7 cellular contexts compared by ENCODE assay signal in the genomic region with DNA sequence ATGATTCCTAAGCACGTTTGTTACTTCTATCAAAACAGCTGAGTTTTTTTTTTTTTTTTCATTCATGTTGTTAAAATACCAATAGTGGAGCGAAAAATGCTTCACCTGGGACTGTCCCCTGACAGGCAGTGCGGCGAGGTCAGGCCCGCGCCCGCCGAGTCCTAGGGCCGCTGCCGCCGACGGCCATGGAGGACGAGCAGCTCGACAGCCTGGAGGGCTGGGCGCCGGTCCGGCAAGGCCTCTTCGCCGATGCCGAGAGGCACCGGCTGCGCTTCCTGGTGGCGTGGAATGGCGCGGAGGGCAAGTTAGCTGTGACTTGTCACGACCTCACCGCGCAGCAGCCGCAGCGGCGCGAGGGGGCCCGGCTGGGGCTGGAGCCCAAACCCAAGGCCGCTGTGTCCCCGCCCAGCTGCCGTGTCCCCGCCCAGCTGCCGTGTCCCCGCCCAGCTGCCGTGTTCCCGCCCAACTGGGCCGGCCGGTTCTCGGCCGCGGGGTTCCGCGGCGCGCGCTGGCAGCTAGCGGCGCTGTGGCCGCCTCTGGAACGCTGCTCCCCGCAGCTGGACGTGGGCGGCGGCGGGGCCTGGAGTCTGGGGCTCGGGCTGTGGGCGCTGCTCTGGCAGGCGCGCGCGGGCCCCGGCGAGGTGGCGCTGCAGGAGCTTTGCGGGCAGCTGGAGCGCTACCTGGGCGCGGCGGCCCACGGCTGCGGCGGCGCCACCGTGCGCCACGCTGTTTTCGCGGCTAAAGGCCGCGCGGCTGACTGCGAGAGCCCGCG. TPM values are rescaled to one million over a fixed set of nuclear protein-coding genes. Genes with fewer than 3 reads are reported as not detected.
DNase-seq lines count a peak whose midpoint lies in the region; ATAC-seq and TF ChIP-seq lines count a peak whose summit lies in the region.
"Not testable (repeated sequence)": the region's sequence is repeated elsewhere in the genome, so short reads cannot be mapped to it uniquely, and the experiment has no call there.

No MANE protein-coding gene starts in this region.

- H3K27ac ChIP-seq in coronary artery, result peak overlapping the region; percentile 76 to 88

- DNase-seq in LNCaP clone FGC (ENCODE audit: low read depth); coronary artery (ENCODE audit: low spot score): not testable (repeated sequence)
- DNase-seq in activated CD8-positive, alpha-beta memory T cell treated with anti-CD3 and anti-CD28 coated beads for 4 hours (ENCODE audit: low read depth in 2 of 2), result peak; percentile 7 to 20
- DNase-seq in stimulated activated CD4-positive, alpha-beta T cell treated with anti-CD3 and anti-CD28 coated beads, Interleukin-4, amount 100 ng/mL, for 24 hours, result peak; percentile 26

- ATAC-seq in GM19025 (IDR thresholded peaks at IDR 0.05; ENCODE audit: low read depth, unreplicated experiment) (peak; percentile 85), HG02759 (IDR thresholded peaks at IDR 0.05; ENCODE audit: unreplicated experiment) (peak; percentile 95)

- peak; percentile 17; the same call in 1 of the 2 replicates for TF ChIP-seq CTCF in LNCaP clone FGC (IDR thresholded peaks at IDR 0.05; ENCODE audit: control insufficient read depth, extremely low read depth, insufficient read depth)
- TF ChIP-seq CTCF in coronary artery (IDR thresholded peaks at IDR 0.05), result not testable (repeated sequence)

- H3K4me3 ChIP-seq in LNCaP clone FGC (ENCODE audit: low read depth, low read length), result not testable (repeated sequence)
- H3K4me3 ChIP-seq in coronary artery, result peak overlapping the region; percentile 78
- H3K4me3 ChIP-seq in mononuclear cell (ENCODE audit: low read length), result peak overlapping the region; percentile 22

- not testable (repeated sequence) for H3K4me1 ChIP-seq in mononuclear cell (ENCODE audit: insufficient read depth, low read length)

- H3K27me3 ChIP-seq in mononuclear cell (ENCODE audit: insufficient read depth, low read length), result not testable (repeated sequence)

- H3K9me3 ChIP-seq in mononuclear cell (ENCODE audit: low read depth, low read length), result not testable (repeated sequence)

RNA-seq across cellular contexts. Expression of a gene that starts 56.7 kb away (rescaled TPM):
- total RNA-seq in mononuclear cell, result 2.2 TPM
